ENCODE assay signal across 2 cellular contexts in the genomic region with DNA sequence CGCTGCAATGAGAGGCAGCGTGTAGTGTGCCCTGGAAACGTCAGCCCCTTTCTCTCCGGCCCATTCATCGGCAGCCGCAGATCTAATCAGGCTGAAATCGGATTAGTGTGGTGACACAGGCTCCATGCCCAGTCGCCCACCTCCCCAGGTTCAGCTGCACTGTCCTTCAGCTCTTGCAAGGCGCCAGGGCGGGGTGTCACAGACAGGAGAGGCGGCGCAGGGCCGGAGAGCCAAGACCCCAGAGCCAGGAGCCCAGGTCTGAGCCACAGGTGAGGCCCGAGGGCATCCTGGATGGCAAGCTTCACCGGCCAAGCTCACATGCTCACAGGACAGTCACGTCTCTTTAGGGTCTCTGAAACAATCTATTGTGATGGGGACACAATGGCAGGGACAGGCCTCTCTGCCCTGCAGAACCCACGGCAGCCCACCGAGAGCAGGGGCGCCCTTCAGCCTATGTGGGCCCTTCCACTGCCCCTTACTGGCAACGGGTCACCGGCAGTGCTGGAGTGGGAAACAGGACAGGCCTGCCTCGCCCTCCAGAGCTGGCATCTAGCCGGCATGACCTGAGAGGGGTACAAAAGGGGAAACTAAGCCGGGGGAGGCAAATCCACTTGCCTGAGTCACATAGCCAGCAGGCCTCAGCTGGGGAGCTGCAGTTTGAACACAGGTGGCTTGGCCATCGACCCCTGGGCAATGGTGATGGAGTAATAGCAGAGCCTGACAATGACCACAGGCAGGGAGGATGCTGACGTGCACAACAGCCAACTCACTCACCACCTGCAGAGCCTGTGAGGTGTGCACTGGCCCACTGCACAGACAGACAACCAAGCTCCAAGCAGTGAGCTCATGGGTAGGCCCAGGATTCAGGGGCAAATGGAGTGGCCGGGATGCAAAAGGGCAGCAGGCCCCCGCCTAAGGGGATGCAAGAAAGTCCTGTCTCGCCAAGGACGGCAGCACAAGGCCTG.
TF ChIP-seq lines count a peak whose summit lies in the region.

No MANE protein-coding gene starts in this region.

TF ChIP-seq in GM12878, 131 proteins besides CTCF, POLR2A, EP300 and RAD21:
- TF ChIP-seq CBFB (IDR thresholded peaks at IDR 0.05; ENCODE audit: low read depth) (no peak), POU2F2 (IDR thresholded peaks at IDR 0.05; ENCODE audit: borderline replicate concordance, low read depth, low read length) (no peak), ZNF622 (IDR thresholded peaks at IDR 0.05) (no peak), TCF12 (IDR thresholded peaks at IDR 0.05; ENCODE audit: low read depth, low read length) (no peak), SMAD5 (IDR thresholded peaks at IDR 0.05; ENCODE audit: low read depth) (no peak)
- TF ChIP-seq, protein P1, sequence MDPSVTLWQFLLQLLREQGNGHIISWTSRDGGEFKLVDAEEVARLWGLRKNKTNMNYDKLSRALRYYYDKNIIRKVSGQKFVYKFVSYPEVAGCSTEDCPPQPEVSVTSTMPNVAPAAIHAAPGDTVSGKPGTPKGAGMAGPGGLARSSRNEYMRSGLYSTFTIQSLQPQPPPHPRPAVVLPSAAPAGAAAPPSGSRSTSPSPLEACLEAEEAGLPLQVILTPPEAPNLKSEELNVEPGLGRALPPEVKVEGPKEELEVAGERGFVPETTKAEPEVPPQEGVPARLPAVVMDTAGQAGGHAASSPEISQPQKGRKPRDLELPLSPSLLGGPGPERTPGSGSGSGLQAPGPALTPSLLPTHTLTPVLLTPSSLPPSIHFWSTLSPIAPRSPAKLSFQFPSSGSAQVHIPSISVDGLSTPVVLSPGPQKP (IDR thresholded peaks at IDR 0.05; ENCODE audit: low read depth, low read length), result no peak
TF ChIP-seq in GM12878: peak in this region for 0.

TF ChIP-seq in HepG2, 621 proteins besides CTCF, POLR2A, EP300 and RAD21:
- TF ChIP-seq ZNF234 (CRISPR knock-in tag; conservative IDR thresholded peaks at IDR 0.05), result no peak
- 0 out of 2 replicates have a peak, but pooled peaks have one; percentile 13 for TF ChIP-seq ZNF776 (CRISPR knock-in tag; IDR thresholded peaks at IDR 0.05)
